In genomic region chr4:145097821-145098674, GRCh38 we compare ENCODE assay signal across 1 cellular context.
A peak's percentile ranks its signal among the peaks of the same experiment; 100 is the strongest.
TF ChIP-seq lines count a peak whose summit lies in the region.

TSS of gene ABCE1 (plus strand) at chr4:145098311. CDS start at chr4:145104413, 6,102 bp downstream.
TSS of gene ANAPC10 (minus strand) at chr4:145098196. CDS start at chr4:145096099, 2,097 bp downstream.

TF ChIP-seq in HEK293, 187 proteins besides CTCF, POLR2A, EP300 and RAD21 (continued from another document and continues in another):
- TF ChIP-seq PRDM10 (tag by site-specific recombination; IDR thresholded peaks at IDR 0.05) (peak; percentile 48), ZBTB26 (tag by site-specific recombination; optimal IDR thresholded peaks at IDR 0.05) (peak; percentile 88), SP3 (tag by site-specific recombination; IDR thresholded peaks at IDR 0.05) (peak; percentile 55), ZNF37A (tag by site-specific recombination; IDR thresholded peaks at IDR 0.05) (no peak), FEZF1 (tag by site-specific recombination; IDR thresholded peaks at IDR 0.05) (no peak), PRDM1 (tag by site-specific recombination; IDR thresholded peaks at IDR 0.05) (no peak; the same call in 1 of the 2 replicates), ZNF221 (tag by site-specific recombination; IDR thresholded peaks at IDR 0.05; ENCODE audit: borderline replicate concordance) (no peak), ZNF488 (tag by site-specific recombination; IDR thresholded peaks at IDR 0.05) (no peak), ZNF558 (tag by site-specific recombination; IDR thresholded peaks at IDR 0.05) (no peak), GFI1B (tag by site-specific recombination; IDR thresholded peaks at IDR 0.05) (no peak), TCF7L2 (IDR thresholded peaks at IDR 0.05; ENCODE audit: borderline replicate concordance, low read depth, low read length) (no peak), ZNF701 (tag by site-specific recombination; IDR thresholded peaks at IDR 0.05) (no peak), ZNF19 (tag by site-specific recombination; IDR thresholded peaks at IDR 0.05; ENCODE audit: low read depth) (no peak), ZNF645 (tag by site-specific recombination; IDR thresholded peaks at IDR 0.05) (no peak), SP7 (tag by site-specific recombination; IDR thresholded peaks at IDR 0.05) (peak; percentile 58), GLIS2 (tag by site-specific recombination; IDR thresholded peaks at IDR 0.05) (peak; percentile 53), ZNF248 (tag by site-specific recombination; IDR thresholded peaks at IDR 0.05) (no peak), ZNF48 (tag by site-specific recombination; IDR thresholded peaks at IDR 0.05) (no peak), KLF9 (tag by site-specific recombination; IDR thresholded peaks at IDR 0.05; ENCODE audit: low read depth) (peak; percentile 31; the same call in 1 of the 2 replicates), ZNF274 (IDR thresholded peaks at IDR 0.05; ENCODE audit: low read length) (no peak), ZNF274 (tag by site-specific recombination; IDR thresholded peaks at IDR 0.05; ENCODE audit: borderline replicate concordance) (no peak), KLF10 (tag by site-specific recombination; IDR thresholded peaks at IDR 0.05) (no peak), ZSCAN23 (tag by site-specific recombination; IDR thresholded peaks at IDR 0.05) (0 out of 2 replicates have a peak, but pooled peaks have one; percentile 30), ZNF580 (tag by site-specific recombination; IDR thresholded peaks at IDR 0.05) (peak; percentile 83), GLIS1 (tag by site-specific recombination; IDR thresholded peaks at IDR 0.05) (peak; percentile 53), KLF7 (tag by site-specific recombination; IDR thresholded peaks at IDR 0.05; ENCODE audit: borderline replicate concordance) (no peak), SCRT2 (tag by site-specific recombination; IDR thresholded peaks at IDR 0.05) (peak; percentile 79), ZNF585B (tag by site-specific recombination; IDR thresholded peaks at IDR 0.05) (no peak), PRDM2 (tag by site-specific recombination; IDR thresholded peaks at IDR 0.05; ENCODE audit: borderline replicate concordance) (no peak), ZBTB7A (tag by site-specific recombination; IDR thresholded peaks at IDR 0.05; ENCODE audit: low read depth) (no peak), ZNF404 (tag by site-specific recombination; IDR thresholded peaks at IDR 0.05) (no peak), ZNF658 (tag by site-specific recombination; IDR thresholded peaks at IDR 0.05) (no peak), ZNF513 (tag by site-specific recombination; IDR thresholded peaks at IDR 0.05) (no peak), ZNF629 (tag by site-specific recombination; IDR thresholded peaks at IDR 0.05) (peak; percentile 94), YY1 (tag by site-specific recombination; IDR thresholded peaks at IDR 0.05) (peak; percentile 82), PBX3 (CRISPR knock-in tag; IDR thresholded peaks at IDR 0.05) (no peak), WT1 (tag by site-specific recombination; IDR thresholded peaks at IDR 0.05) (no peak), ZNF157 (tag by site-specific recombination; IDR thresholded peaks at IDR 0.05) (no peak), ZNF10 (tag by site-specific recombination; IDR thresholded peaks at IDR 0.05) (no peak), HIC1 (tag by site-specific recombination; IDR thresholded peaks at IDR 0.05) (peak; percentile 65), ZNF114 (tag by site-specific recombination; IDR thresholded peaks at IDR 0.05) (no peak), ZNF654 (tag by site-specific recombination; IDR thresholded peaks at IDR 0.05; ENCODE audit: low read depth) (no peak), REPIN1 (tag by site-specific recombination; IDR thresholded peaks at IDR 0.05; ENCODE audit: low read depth) (no peak), ZNF610 (tag by site-specific recombination; IDR thresholded peaks at IDR 0.05; ENCODE audit: borderline replicate concordance) (no peak), ZNF26 (tag by site-specific recombination; IDR thresholded peaks at IDR 0.05) (no peak)
